In genomic region chr15:73110246-73110645, GRCh38 we compare ENCODE assay signal across 23 cellular contexts.
"Had no signal": no experiment of that assay in that cellular context is flagged by ENCODE, and none has a peak within 500 bp of the region (broad histone marks: within the 10 kb centered on the region; RNA-seq: fewer than 3 reads in every experiment).

No MANE protein-coding gene starts in this region.

- H3K9me3 ChIP-seq: right atrium auricular region, sigmoid colon, suprapubic skin, thyroid gland, upper lobe of left lung, uterus had no signal

- H3K4me1 Mint-ChIP-seq: central memory CD8-positive, alpha-beta T cell had no signal

- H3K27ac Mint-ChIP-seq: dendritic cell treated with granulocyte-macrophage colony-stimulating factor and Interleukin-4, amounts not matched to agents 40 ng/mL and 50 ng/mL, for 4 days; endodermal cell; natural killer cell treated with Interleukin-12 subunit alpha and Interleukin-12 subunit beta and Interleukin-15 and Interleukin-18, amount 100 ng/mL, for 72 hours; stimulated activated effector memory CD8-positive, alpha-beta T cell treated with anti-CD3 and anti-CD28 coated beads, Interleukin-12 subunit alpha, Interleukin-12 subunit beta, amount 100 ng/mL, for 72 hours had no signal

- H3K36me3 Mint-ChIP-seq: natural killer cell treated with Interleukin-12 subunit alpha and Interleukin-12 subunit beta and Interleukin-15 and Interleukin-18, amount 100 ng/mL, for 72 hours; stimulated activated effector memory CD8-positive, alpha-beta T cell treated with anti-CD3 and anti-CD28 coated beads, Interleukin-12 subunit alpha, Interleukin-12 subunit beta, amount 100 ng/mL, for 72 hours had no signal

- H3K27ac ChIP-seq: parathyroid adenoma, right atrium auricular region, sigmoid colon, skin epidermis, suprapubic skin, thyroid gland, upper lobe of left lung, uterus had no signal

- ATAC-seq: natural killer cell treated with Interleukin-12 subunit alpha and Interleukin-12 subunit beta and Interleukin-15 and Interleukin-18, amount 100 ng/mL, for 72 hours; stimulated activated effector memory CD8-positive, alpha-beta T cell treated with anti-CD3 and anti-CD28 coated beads, Interleukin-12 subunit alpha, Interleukin-12 subunit beta, amount 100 ng/mL, for 72 hours; stimulated activated naive CD8-positive, alpha-beta T cell treated with anti-CD3 and anti-CD28 coated beads, Interleukin-15, Interleukin-2, amounts not matched to agents 100 U/mL and 50 U/mL, for 24 hours had no signal

- H3K36me3 ChIP-seq: right atrium auricular region, sigmoid colon, suprapubic skin, thyroid gland, upper lobe of left lung, uterus had no signal

- DNase-seq: endodermal cell; foreskin melanocyte; head of caudate nucleus; hippocampal formation; kidney glomerular epithelial cell; mammary epithelial cell; occipital lobe; sigmoid colon; stimulated activated CD4-positive, alpha-beta T cell treated with anti-CD3 and anti-CD28 coated beads, Interleukin-2, amount 100 ng/mL, for 48 hours; stimulated activated CD8-positive, alpha-beta memory T cell treated with anti-CD3 and anti-CD28 coated beads, Interleukin-4, amount 100 ng/mL, for 48 hours; stimulated activated naive CD8-positive, alpha-beta T cell treated with anti-CD3 and anti-CD28 coated beads, Interleukin-15, Interleukin-2, amounts not matched to agents 100 U/mL and 50 U/mL, for 24 hours; thyroid gland; upper lobe of left lung; uterus had no signal

- H3K4me3 ChIP-seq: right atrium auricular region, sigmoid colon, skin epidermis, suprapubic skin, thyroid gland, upper lobe of left lung, uterus had no signal

- H3K9ac ChIP-seq: parathyroid adenoma had no signal

- H3K9me3 Mint-ChIP-seq: central memory CD8-positive, alpha-beta T cell; dendritic cell treated with granulocyte-macrophage colony-stimulating factor and Interleukin-4, amounts not matched to agents 40 ng/mL and 50 ng/mL, for 4 days; endodermal cell; natural killer cell treated with Interleukin-12 subunit alpha and Interleukin-12 subunit beta and Interleukin-15 and Interleukin-18, amount 100 ng/mL, for 72 hours; stimulated activated effector memory CD8-positive, alpha-beta T cell treated with anti-CD3 and anti-CD28 coated beads, Interleukin-12 subunit alpha, Interleukin-12 subunit beta, amount 100 ng/mL, for 72 hours had no signal

- H3K4me1 ChIP-seq: parathyroid adenoma, right atrium auricular region, sigmoid colon, suprapubic skin, thyroid gland, upper lobe of left lung, uterus had no signal

- H3K27me3 Mint-ChIP-seq: central memory CD8-positive, alpha-beta T cell had no signal

- FAIRE-seq: endothelial cell of umbilical vein had no signal

- H2AFZ ChIP-seq: parathyroid adenoma had no signal

- H3K27me3 ChIP-seq: right atrium auricular region, sigmoid colon, suprapubic skin, thyroid gland, upper lobe of left lung, uterus had no signal

- H3K4me3 Mint-ChIP-seq: central memory CD8-positive, alpha-beta T cell; dendritic cell treated with granulocyte-macrophage colony-stimulating factor and Interleukin-4, amounts not matched to agents 40 ng/mL and 50 ng/mL, for 4 days; endodermal cell; natural killer cell treated with Interleukin-12 subunit alpha and Interleukin-12 subunit beta and Interleukin-15 and Interleukin-18, amount 100 ng/mL, for 72 hours; stimulated activated effector memory CD8-positive, alpha-beta T cell treated with anti-CD3 and anti-CD28 coated beads, Interleukin-12 subunit alpha, Interleukin-12 subunit beta, amount 100 ng/mL, for 72 hours had no signal

- H3K79me2 ChIP-seq: parathyroid adenoma had no signal
